1 cellular context compared by ENCODE assay signal in the genomic region with DNA sequence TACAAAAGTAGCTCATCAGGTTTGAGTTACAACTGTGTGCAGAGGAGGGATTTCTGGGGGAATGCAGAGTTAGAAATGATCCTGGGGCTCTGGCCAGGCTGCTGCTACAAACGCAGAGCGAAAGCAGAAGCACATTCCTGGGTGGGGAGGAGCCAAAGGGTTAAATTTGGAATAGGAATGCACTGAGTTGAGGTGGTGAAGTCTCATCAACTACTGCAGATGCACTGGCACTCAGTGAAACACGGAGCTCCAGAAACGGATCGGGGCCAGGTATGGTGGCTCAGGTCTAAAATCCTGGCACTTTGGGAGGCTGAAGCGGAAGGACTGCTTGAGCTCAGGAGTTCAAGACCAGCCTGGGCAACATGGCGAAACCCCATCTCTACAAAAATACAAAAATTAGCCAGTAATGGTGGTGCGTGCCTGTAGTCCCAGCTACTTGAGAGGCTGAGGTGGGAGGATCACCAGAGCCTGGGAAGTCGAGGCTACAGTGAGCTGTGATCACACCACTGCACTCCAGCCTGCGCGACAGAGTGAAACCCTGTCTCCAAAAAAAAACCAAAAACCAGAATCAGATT.
TF ChIP-seq lines count a peak whose summit lies in the region.

No MANE protein-coding gene starts in this region.

TF ChIP-seq in K562, 482 proteins besides CTCF, POLR2A, EP300 and RAD21:
- TF ChIP-seq YY1 (IDR thresholded peaks at IDR 0.05; ENCODE audit: borderline replicate concordance in 1 of 3, control insufficient read depth in 1 of 3, extremely low read depth in 1 of 3, insufficient read depth in 3 of 3, insufficient read length in 1 of 3, insufficient replicate concordance in 2 of 3, low read depth in 1 of 3, low read length in 2 of 3): peak in 1 of 3 experiments; percentile 6
- TF ChIP-seq TEAD4 (IDR thresholded peaks at IDR 0.05; ENCODE audit: low read length): 0 out of 2 replicates have a peak, but pooled peaks have one; percentile 36
- no peak for TF ChIP-seq TEAD4 (CRISPR knock-in tag; IDR thresholded peaks at IDR 0.05; ENCODE audit: borderline replicate concordance)
- TF ChIP-seq ZBTB1 (CRISPR knock-in tag; IDR thresholded peaks at IDR 0.05; ENCODE audit: borderline replicate concordance, low read depth): no peak
- TF ChIP-seq BDP1 (IDR thresholded peaks at IDR 0.05; ENCODE audit: insufficient read depth, insufficient read length): no peak
